Comparison of ENCODE assay signal across 28 cellular contexts in genomic region chr16:11805556-11805955, GRCh38.
"Had no signal": no experiment of that assay in that cellular context is flagged by ENCODE, and none has a peak within 500 bp of the region (broad histone marks: within the 10 kb centered on the region; RNA-seq: fewer than 3 reads in every experiment).

No MANE protein-coding gene starts in this region.

- H3K27me3 ChIP-seq: brain microvascular endothelial cell had no signal

- H3K27ac Mint-ChIP-seq: activated B cell treated with CpG ODN at 0.5 μM for 24 hours; activated CD4-positive, alpha-beta memory T cell treated with anti-CD3 and anti-CD28 coated beads, Interleukin-2, amount 10 ng/mL, durations not matched to agents 7 days and 5 days; activated CD4-positive, alpha-beta T cell treated with anti-CD3 and anti-CD28 coated beads, Interleukin-2, amount 10 ng/mL, durations not matched to agents 24 days and 14 days; activated naive CD4-positive, alpha-beta T cell treated with anti-CD3 and anti-CD28 coated beads, Interleukin-2, amount 10 ng/mL, durations not matched to agents 7 days and 5 days; activated naive CD4-positive, alpha-beta T cell treated with anti-CD3 and anti-CD28 coated beads, Interleukin-2, amount 50 U/mL, for 72 hours; activated naive CD8-positive, alpha-beta T cell treated with anti-CD3 and anti-CD28 coated beads, Interleukin-2, amount 10 ng/mL, durations not matched to agents 7 days and 5 days; activated T-cell treated with anti-CD3 and anti-CD28 coated beads, Interleukin-2, amount 50 U/mL, for 24 hours; activated T-cell treated with anti-CD3 and anti-CD28 coated beads, Interleukin-2, amount 50 U/mL, for 72 hours; T-helper 17 cell; T-helper 2 cell treated with Interferon-gamma antibody and Interleukin-4, amounts not matched to agents 5 μg/mL and 100 μg/mL, for 36 hours had no signal

- H3K9me3 ChIP-seq: esophagus squamous epithelium had no signal

- H3K27me3 Mint-ChIP-seq: activated B cell treated with CpG ODN at 0.5 μM for 24 hours; activated CD4-positive, alpha-beta T cell treated with anti-CD3 and anti-CD28 coated beads, Interleukin-2, amount 10 ng/mL, durations not matched to agents 24 days and 14 days; activated naive CD4-positive, alpha-beta T cell treated with anti-CD3 and anti-CD28 coated beads, Interleukin-2, amount 10 ng/mL, durations not matched to agents 7 days and 5 days; activated T-cell treated with anti-CD3 and anti-CD28 coated beads, Interleukin-2, amount 50 U/mL, for 24 hours; central memory CD8-positive, alpha-beta T cell; T-helper 17 cell had no signal

- DNase-seq: activated B cell treated with CpG ODN at 0.5 μM for 24 hours; activated CD4-positive, alpha-beta memory T cell treated with anti-CD3 and anti-CD28 coated beads, Interleukin-2, amount 10 ng/mL, durations not matched to agents 7 days and 5 days; activated CD4-positive, alpha-beta T cell treated with anti-CD3 and anti-CD28 coated beads, Interleukin-2, amount 10 ng/mL, durations not matched to agents 24 days and 14 days; activated CD4-positive, alpha-beta T cell treated with anti-CD3 and anti-CD28 coated beads, Interleukin-2, amount 50 U/mL, for 4 hours; activated CD8-positive, alpha-beta memory T cell treated with anti-CD3 and anti-CD28 coated beads, Interleukin-2, amount 50 U/mL, for 48 hours; activated gamma-delta T cell; activated naive CD4-positive, alpha-beta T cell; activated naive CD4-positive, alpha-beta T cell treated with anti-CD3 and anti-CD28 coated beads, Interleukin-2, amount 10 ng/mL, durations not matched to agents 7 days and 5 days; activated naive CD8-positive, alpha-beta T cell treated with anti-CD3 and anti-CD28 coated beads, Interleukin-2, amount 10 ng/mL, durations not matched to agents 7 days and 5 days; activated T-cell treated with anti-CD3 and anti-CD28 coated beads for 4 hours; activated T-cell treated with anti-CD3 and anti-CD28 coated beads, Interleukin-2, amount 50 U/mL, for 24 hours; activated T-cell treated with anti-CD3 and anti-CD28 coated beads, Interleukin-2, amount 50 U/mL, for 72 hours; amniotic stem cell; anterior cingulate cortex; brain microvascular endothelial cell; cortex of kidney; effector CD8-positive, alpha-beta T cell; esophagus squamous epithelium; head of caudate nucleus; T-helper 1 cell; T-helper 17 cell; T1000; WERI-Rb-1 had no signal

- H3K36me3 Mint-ChIP-seq: activated naive CD8-positive, alpha-beta T cell treated with anti-CD3 and anti-CD28 coated beads, Interleukin-2, amount 10 ng/mL, durations not matched to agents 7 days and 5 days had no signal

- H3K4me3 ChIP-seq: esophagus squamous epithelium had no signal

- H3K27ac ChIP-seq: brain microvascular endothelial cell, epithelial cell of prostate, esophagus squamous epithelium, WERI-Rb-1 had no signal

- ATAC-seq: activated CD4-positive, CD25-positive, alpha-beta regulatory T cell treated with anti-CD3 and anti-CD28 coated beads, Interleukin-2, amount 50 U/mL, for 24 hours; activated naive CD4-positive, alpha-beta T cell treated with anti-CD3 and anti-CD28 coated beads, Interleukin-2, amount 50 U/mL, for 72 hours; activated T-cell treated with anti-CD3 and anti-CD28 coated beads, Interleukin-2, amount 50 U/mL, for 72 hours; T-helper 17 cell had no signal

- H3K4me3 Mint-ChIP-seq: activated B cell treated with CpG ODN at 0.5 μM for 24 hours; activated CD4-positive, alpha-beta memory T cell treated with anti-CD3 and anti-CD28 coated beads, Interleukin-2, amount 10 ng/mL, durations not matched to agents 7 days and 5 days; activated CD4-positive, alpha-beta T cell treated with anti-CD3 and anti-CD28 coated beads, Interleukin-2, amount 10 ng/mL, durations not matched to agents 24 days and 14 days; activated naive CD4-positive, alpha-beta T cell treated with anti-CD3 and anti-CD28 coated beads, Interleukin-2, amount 10 ng/mL, durations not matched to agents 7 days and 5 days; activated naive CD8-positive, alpha-beta T cell treated with anti-CD3 and anti-CD28 coated beads, Interleukin-2, amount 10 ng/mL, durations not matched to agents 7 days and 5 days; activated T-cell treated with anti-CD3 and anti-CD28 coated beads, Interleukin-2, amount 50 U/mL, for 24 hours; activated T-cell treated with anti-CD3 and anti-CD28 coated beads, Interleukin-2, amount 50 U/mL, for 72 hours; central memory CD8-positive, alpha-beta T cell; T-helper 17 cell; T-helper 2 cell treated with Interferon-gamma antibody and Interleukin-4, amounts not matched to agents 5 μg/mL and 100 μg/mL, for 36 hours had no signal

- H3K36me3 ChIP-seq: brain microvascular endothelial cell, esophagus squamous epithelium, WERI-Rb-1 had no signal

- H3K9me3 Mint-ChIP-seq: activated B cell treated with CpG ODN at 0.5 μM for 24 hours; activated T-cell treated with anti-CD3 and anti-CD28 coated beads, Interleukin-2, amount 50 U/mL, for 24 hours; activated T-cell treated with anti-CD3 and anti-CD28 coated beads, Interleukin-2, amount 50 U/mL, for 72 hours; central memory CD8-positive, alpha-beta T cell; T-helper 2 cell treated with Interferon-gamma antibody and Interleukin-4, amounts not matched to agents 5 μg/mL and 100 μg/mL, for 36 hours had no signal
